In the genomic region with DNA sequence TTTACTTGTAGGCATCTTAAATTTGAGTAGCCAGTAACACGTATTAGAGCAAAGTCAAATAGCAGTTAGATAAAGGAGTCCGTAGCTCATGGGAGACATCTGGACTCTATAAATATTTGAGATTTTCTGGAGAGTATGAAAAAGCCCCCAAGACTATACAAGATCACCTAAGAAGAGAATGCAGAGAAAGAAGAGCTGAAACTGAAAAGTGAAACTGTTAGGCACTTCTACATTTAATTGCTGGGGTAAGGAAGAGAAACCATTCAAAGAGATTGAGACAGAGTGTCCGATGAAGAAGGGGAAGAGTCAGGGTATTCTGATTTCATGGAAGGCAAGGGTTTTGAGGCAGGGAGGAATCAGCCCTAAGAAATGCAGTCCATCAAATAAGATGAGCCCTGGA, we compare ENCODE assay signal across 30 cellular contexts.
"Had no signal": no experiment of that assay in that cellular context is flagged by ENCODE, and none has a peak within 500 bp of the region (broad histone marks: within the 10 kb centered on the region; RNA-seq: fewer than 3 reads in every experiment).

No MANE protein-coding gene starts in this region.

- H3K4me3 Mint-ChIP-seq: memory B cell; naive thymus-derived CD4-positive, alpha-beta T cell; nephron; neural crest cell; stimulated activated naive B cell treated with anti-CD40 and anti-IgM and Interleukin-4, amounts not matched to agents 10 μg/mL and 1 μg/mL and 100 μg/mL, for 72 hours had no signal

- H3K4me1 ChIP-seq: left ventricle myocardium inferior, pancreas, prostate gland, stomach, testis, thyroid gland, upper lobe of left lung, vagina had no signal

- H3K36me3 ChIP-seq: left ventricle myocardium inferior, pancreas, prostate gland, stomach, thyroid gland, transverse colon, upper lobe of left lung, vagina had no signal

- H3K9me3 ChIP-seq: pancreas, prostate gland, stomach, testis, thyroid gland, transverse colon, upper lobe of left lung, vagina had no signal

- H3K27ac Mint-ChIP-seq: memory B cell; naive thymus-derived CD4-positive, alpha-beta T cell; nephron; stimulated activated naive B cell treated with anti-CD40 and anti-IgM and Interleukin-4, amounts not matched to agents 10 μg/mL and 1 μg/mL and 100 μg/mL, for 72 hours had no signal

- ATAC-seq: naive thymus-derived CD4-positive, alpha-beta T cell; pancreas; right cardiac atrium; sciatic nerve; stimulated activated naive B cell treated with anti-CD40 and anti-IgM and Interleukin-4, amounts not matched to agents 10 μg/mL and 1 μg/mL and 100 μg/mL, for 72 hours; stimulated activated naive CD8-positive, alpha-beta T cell treated with anti-CD3 and anti-CD28 coated beads, Interleukin-15, Interleukin-2, amounts not matched to agents 100 U/mL and 50 U/mL, for 24 hours had no signal

- DNase-seq: hypothalamus; islet precursor cell; left ventricle myocardium inferior; midbrain; mucosa of descending colon; naive thymus-derived CD4-positive, alpha-beta T cell; nucleus accumbens; pancreas; posterior cingulate gyrus; retina; right cardiac atrium; stimulated activated CD4-positive, alpha-beta T cell treated with anti-CD3 and anti-CD28 coated beads, Interleukin-12 subunit alpha, Interleukin-12 subunit beta, amount 100 ng/mL, for 4 hours; stimulated activated CD4-positive, alpha-beta T cell treated with anti-CD3 and anti-CD28 coated beads, Interleukin-15, amount 100 ng/mL, for 24 hours; stimulated activated CD4-positive, alpha-beta T cell treated with anti-CD3 and anti-CD28 coated beads, Interleukin-2, amount 100 ng/mL, for 24 hours; stimulated activated CD4-positive, alpha-beta T cell treated with anti-CD3 and anti-CD28 coated beads, Interleukin-4, amount 100 ng/mL, for 1 hour; stimulated activated naive B cell treated with anti-CD40 and anti-IgM and Interleukin-4, amounts not matched to agents 10 μg/mL and 1 μg/mL and 100 μg/mL, for 72 hours; stimulated activated naive CD8-positive, alpha-beta T cell treated with anti-CD3 and anti-CD28 coated beads, Interleukin-15, Interleukin-2, amounts not matched to agents 100 U/mL and 50 U/mL, for 24 hours; stomach; testis; thyroid gland; transverse colon; upper lobe of left lung had no signal

- H3K27me3 Mint-ChIP-seq: memory B cell; naive thymus-derived CD4-positive, alpha-beta T cell; stimulated activated naive B cell treated with anti-CD40 and anti-IgM and Interleukin-4, amounts not matched to agents 10 μg/mL and 1 μg/mL and 100 μg/mL, for 72 hours had no signal

- H3K27me3 ChIP-seq: pancreas, stomach, testis, thyroid gland, transverse colon, upper lobe of left lung, vagina had no signal

- H3K36me3 Mint-ChIP-seq: memory B cell; naive thymus-derived CD4-positive, alpha-beta T cell; stimulated activated naive B cell treated with anti-CD40 and anti-IgM and Interleukin-4, amounts not matched to agents 10 μg/mL and 1 μg/mL and 100 μg/mL, for 72 hours had no signal

- H3K4me1 Mint-ChIP-seq: memory B cell; nephron; neural crest cell; stimulated activated naive B cell treated with anti-CD40 and anti-IgM and Interleukin-4, amounts not matched to agents 10 μg/mL and 1 μg/mL and 100 μg/mL, for 72 hours had no signal

- H3K4me3 ChIP-seq: left ventricle myocardium inferior, lung, mucosa of descending colon, pancreas, prostate gland, skin epidermis, stomach, testis, thyroid gland, transverse colon, upper lobe of left lung, vagina had no signal

- H3K27ac ChIP-seq: left ventricle myocardium inferior, pancreas, prostate gland, skin epidermis, stomach, testis, thyroid gland, transverse colon, upper lobe of left lung, vagina had no signal
